Comparison of ENCODE assay signal across 26 cellular contexts in genomic region chr20:3456648-3457047, GRCh38. TPM values are rescaled to one million over a fixed set of nuclear protein-coding genes. Genes with fewer than 3 reads are reported as not detected.
DNase-seq lines count a peak whose midpoint lies in the region; ATAC-seq, FAIRE-seq and TF ChIP-seq lines count a peak whose summit lies in the region.
"Had no signal": no experiment of that assay in that cellular context is flagged by ENCODE, and none has a peak within 500 bp of the region (broad histone marks: within the 10 kb centered on the region; RNA-seq: fewer than 3 reads in every experiment).

No MANE protein-coding gene starts in this region.

- no peak for FAIRE-seq in K562 (lab: Jason Lieb, UNC)
- FAIRE-seq: A204.1, D721Med, GM12878, GM12892, GM18507 had no signal

- H3K79me1 ChIP-seq in H9 (ENCODE audit: insufficient read depth, low read depth, low read length, poor library complexity, severe bottlenecking) (no peaks in the 10 kb centered on the region), neuronal stem cell (ENCODE audit: low read depth, low read length) (no peaks in the 10 kb centered on the region)

- no peak for DNase-seq in H9
- DNase-seq in K562 (ENCODE audit: extremely low read depth in 1 of 4, low spot score in 3 of 4): no peak
- DNase-seq in neuronal stem cell (ENCODE audit: low spot score): no peak
- no peak for DNase-seq in Calu3
- DNase-seq in DMS53 (lab: John Stamatoyannopoulos, UW): no peak
- DNase-seq in stimulated activated effector memory CD8-positive, alpha-beta T cell treated with anti-CD3 and anti-CD28 coated beads, Interleukin-12 subunit alpha, Interleukin-12 subunit beta, amount 100 ng/mL, for 72 hours (ENCODE audit: low spot score in 2 of 2): no peak
- DNase-seq: 8988T; ACHN; BE2C; C1 segment of cervical spinal cord; CD4-positive, alpha-beta memory T cell; CD4-positive, CD25-positive, alpha-beta regulatory T cell; CD8-positive, alpha-beta memory T cell; COR-L47; DMS79; DND-41; EL; GDM1 had no signal

- H3K36me3 Mint-ChIP-seq in H9 (ENCODE audit: insufficient read depth in 1 of 3, low read depth in 3 of 3): 0 out of 7 replicates have a peak, but pooled peaks cover 0 to 2% (median 0%) of the 10 kb centered on the region in 3 experiments
- H3K36me3 Mint-ChIP-seq in Calu3 (ENCODE audit: insufficient read depth, unreplicated experiment): no peaks in the 10 kb centered on the region
- H3K36me3 Mint-ChIP-seq in stimulated activated effector memory CD8-positive, alpha-beta T cell treated with anti-CD3 and anti-CD28 coated beads, Interleukin-12 subunit alpha, Interleukin-12 subunit beta, amount 100 ng/mL, for 72 hours: no peaks in the 10 kb centered on the region
- H3K36me3 Mint-ChIP-seq: CD14-positive monocyte; CD4-positive, alpha-beta memory T cell; CD4-positive, CD25-positive, alpha-beta regulatory T cell; CD8-positive, alpha-beta memory T cell had no signal

- H3K27ac ChIP-seq in H9 (ENCODE audit: insufficient read length, low read depth, low read length) (no peak overlapping the region), K562 (ENCODE audit: extremely low read depth, low read depth, low read length) (no peak overlapping the region), neuronal stem cell (replicated peaks; ENCODE audit: low read length) (no peak overlapping the region)
- H3K27ac ChIP-seq: BLaER1 had no signal

- no peak overlapping the region for H2BK20ac ChIP-seq in H9 (ENCODE audit: low read depth, low read length, poor library complexity, severe bottlenecking)

- TF ChIP-seq CTCF in H9 (conservative IDR thresholded peaks at IDR 0.05) (no peak), K562 (IDR thresholded peaks at IDR 0.05 in 2 of 3, conservative IDR thresholded peaks at IDR 0.05 in 1 of 3; ENCODE audit: insufficient read depth in 2 of 3, low read depth in 1 of 3, low read length in 3 of 3) (no peak), Calu3 (IDR thresholded peaks at IDR 0.05; ENCODE audit: unreplicated experiment) (no peak)

- BruUV-seq in K562 (replicated peaks; lab: Mats Ljungman, UMichigan): no TSS peak
- BruUV-seq in Calu3 (replicated peaks; lab: Mats Ljungman, UMichigan): no TSS peak

- H2BK12ac ChIP-seq in H9 (ENCODE audit: insufficient read length, low read depth, low read length): no peak overlapping the region
- H2BK12ac ChIP-seq in neuronal stem cell (ENCODE audit: low read length): no peak overlapping the region

- in situ Hi-C loops in K562 (cut with MboI): no loop called here

- H2BK15ac ChIP-seq in H9 (ENCODE audit: low read depth, low read length): no peak overlapping the region
- no peak overlapping the region for H2BK15ac ChIP-seq in neuronal stem cell (ENCODE audit: low read length)

- no peak overlapping the region for H3K4me2 ChIP-seq in H9 (ENCODE audit: insufficient read depth, insufficient read length, low read length)
- H3K4me2 ChIP-seq in K562 (ENCODE audit: insufficient read depth, low read length): no peak overlapping the region
- H3K4me2 ChIP-seq in neuronal stem cell (ENCODE audit: insufficient read depth, low read length, poor library complexity, severe bottlenecking): no peak overlapping the region
- H3K4me2 ChIP-seq: BLaER1 had no signal

- no peaks in the 10 kb centered on the region for H3K36me3 ChIP-seq in K562 (ENCODE audit: control insufficient read depth, insufficient read depth, low read length)
- H3K36me3 ChIP-seq in neuronal stem cell (replicated peaks in 1 of 2; ENCODE audit: control insufficient read depth in 2 of 2, insufficient read depth in 2 of 2, low read length in 2 of 2): no peaks in the 10 kb centered on the region
- H3K36me3 ChIP-seq: BE2C, BLaER1 had no signal

- H3K4me3 ChIP-seq in K562: no peak overlapping the region
- H3K4me3 ChIP-seq in neuronal stem cell (ENCODE audit: low read length in 2 of 2): no peak overlapping the region
- H3K4me3 ChIP-seq: BLaER1, GM12878 had no signal

- no peak overlapping the region for H3T11ph ChIP-seq in H9 (ENCODE audit: low read length)

- no peaks in the 10 kb centered on the region for H3K9me3 ChIP-seq in H9 (ENCODE audit: control insufficient read depth, low read depth, low read length)
- H3K9me3 ChIP-seq in K562 (replicated peaks; ENCODE audit: control insufficient read depth, insufficient read depth, low read depth, low read length): no peaks in the 10 kb centered on the region
- H3K9me3 ChIP-seq in neuronal stem cell (replicated peaks in 1 of 2; ENCODE audit: control insufficient read depth in 2 of 2, insufficient read depth in 1 of 2, low read depth in 1 of 2, low read length in 2 of 2): no peaks in the 10 kb centered on the region
- H3K9me3 ChIP-seq: BE2C, BLaER1 had no signal

- H3K4me1 ChIP-seq in H9 (ENCODE audit: insufficient read depth, low read length) (no peaks in the 10 kb centered on the region), K562 (replicated peaks in 1 of 2; ENCODE audit: control insufficient read depth in 2 of 2, insufficient read depth in 2 of 2, low read length in 2 of 2) (peaks cover 0 to 5% of the 10 kb centered on the region in 2 experiments; a peak in 1 of 5 replicates), neuronal stem cell (ENCODE audit: control insufficient read depth in 2 of 2, insufficient read depth in 1 of 2, low read depth in 1 of 2, low read length in 2 of 2) (peaks cover 6 to 16% of the 10 kb centered on the region in 2 donors)
- H3K4me1 ChIP-seq: BE2C, BLaER1 had no signal

- H4K91ac ChIP-seq in H9 (ENCODE audit: insufficient read length, low read depth, low read length): no peak overlapping the region
- no peak overlapping the region for H4K91ac ChIP-seq in neuronal stem cell (ENCODE audit: low read depth, low read length, poor library complexity)

- no peak overlapping the region for H3K4ac ChIP-seq in H9 (ENCODE audit: low read depth, low read length)
- H3K4ac ChIP-seq in neuronal stem cell (ENCODE audit: low read length): no peak overlapping the region

- H3K18ac ChIP-seq in H9 (ENCODE audit: insufficient read length, low read depth, low read length): no peak overlapping the region
- H3K18ac ChIP-seq in neuronal stem cell (ENCODE audit: low read length): no peak overlapping the region

- H3K27me3 Mint-ChIP-seq in H9 (ENCODE audit: low read depth) (peaks cover 10% of the 10 kb centered on the region), Calu3 (ENCODE audit: unreplicated experiment) (no peaks in the 10 kb centered on the region)

- H3K4me1 Mint-ChIP-seq in H9 (peaks cover 35 to 38% of the 10 kb centered on the region in 2 experiments), Calu3 (ENCODE audit: low read depth, unreplicated experiment) (peaks cover 8% of the 10 kb centered on the region)
- no peaks in the 10 kb centered on the region for H3K4me1 Mint-ChIP-seq in stimulated activated effector memory CD8-positive, alpha-beta T cell treated with anti-CD3 and anti-CD28 coated beads, Interleukin-12 subunit alpha, Interleukin-12 subunit beta, amount 100 ng/mL, for 72 hours
- H3K4me1 Mint-ChIP-seq: CD4-positive, alpha-beta memory T cell; CD8-positive, alpha-beta memory T cell had no signal

- H2BK5ac ChIP-seq in H9 (ENCODE audit: insufficient read length, low read length) (no peak overlapping the region), neuronal stem cell (ENCODE audit: low read length) (no peak overlapping the region)

- no peak for TF ChIP-seq RAD21 in K562 (CRISPR knock-in tag; conservative IDR thresholded peaks at IDR 0.05 in 1 of 2, IDR thresholded peaks at IDR 0.05 in 1 of 2)

- no peak for TF ChIP-seq EP300 in K562 (IDR thresholded peaks at IDR 0.05; ENCODE audit: low read length)

- H4K8ac ChIP-seq in H9 (replicated peaks; ENCODE audit: insufficient read length, low read depth, low read length): no peak overlapping the region
- H4K8ac ChIP-seq in neuronal stem cell (ENCODE audit: low read depth, low read length): no peak overlapping the region

- H3K9me3 Mint-ChIP-seq in H9: no peaks in the 10 kb centered on the region; a peak in 2 of 5 replicates
- no peaks in the 10 kb centered on the region for H3K9me3 Mint-ChIP-seq in Calu3 (ENCODE audit: low read depth, unreplicated experiment)
- no peaks in the 10 kb centered on the region for H3K9me3 Mint-ChIP-seq in stimulated activated effector memory CD8-positive, alpha-beta T cell treated with anti-CD3 and anti-CD28 coated beads, Interleukin-12 subunit alpha, Interleukin-12 subunit beta, amount 100 ng/mL, for 72 hours
- H3K9me3 Mint-ChIP-seq: CD14-positive monocyte; CD8-positive, alpha-beta memory T cell had no signal

- POLR2A ChIA-PET in K562 (lab: Yijun Ruan, JAX): interaction anchor here (0.9 kb wide), 1 partner anchor 14 kb away, joined by 3 read pairs; the partner anchor contains the start of gene ATRN

- H3K4me3 Mint-ChIP-seq in H9: no peak overlapping the region
- H3K4me3 Mint-ChIP-seq in Calu3 (ENCODE audit: low read depth, unreplicated experiment): no peak overlapping the region
- H3K4me3 Mint-ChIP-seq in stimulated activated effector memory CD8-positive, alpha-beta T cell treated with anti-CD3 and anti-CD28 coated beads, Interleukin-12 subunit alpha, Interleukin-12 subunit beta, amount 100 ng/mL, for 72 hours: no peak overlapping the region
- H3K4me3 Mint-ChIP-seq: CD14-positive monocyte; CD4-positive, alpha-beta memory T cell; CD4-positive, CD25-positive, alpha-beta regulatory T cell; CD8-positive, alpha-beta memory T cell had no signal

- intact Hi-C loops in K562 (cut with micrococcal nuclease) (no loop called here), Calu3 (cut with micrococcal nuclease; ENCODE audit: unreplicated experiment) (no loop called here)

- H3K27me3 ChIP-seq in H9 (ENCODE audit: insufficient read depth, low read length): no peaks in the 10 kb centered on the region
- no peaks in the 10 kb centered on the region for H3K27me3 ChIP-seq in K562 (ENCODE audit: control insufficient read depth in 2 of 2, insufficient read depth in 2 of 2, low read length in 2 of 2)
- H3K27me3 ChIP-seq in neuronal stem cell (ENCODE audit: control insufficient read depth in 3 of 3, insufficient read depth in 3 of 3, low read depth in 1 of 3, low read length in 3 of 3): peaks cover 0 to 21% (median 0%) of the 10 kb centered on the region in 3 experiments
- H3K27me3 ChIP-seq: BE2C, BLaER1 had no signal

- H4K5ac ChIP-seq in H9 (ENCODE audit: insufficient read length, low read depth, low read length): no peak overlapping the region

- H3K79me2 ChIP-seq in H9 (ENCODE audit: insufficient read depth, low read length) (no peaks in the 10 kb centered on the region), K562 (ENCODE audit: control insufficient read depth, insufficient read depth, low read length) (no peaks in the 10 kb centered on the region)

- H2BK120ac ChIP-seq in H9 (ENCODE audit: low read depth, low read length, poor library complexity, severe bottlenecking): no peak overlapping the region
- H2BK120ac ChIP-seq in neuronal stem cell (ENCODE audit: low read depth, low read length): peak overlapping the region; percentile 6

- H3K9ac ChIP-seq in H9 (ENCODE audit: extremely low read depth, insufficient read length, low read length) (no peak overlapping the region), K562 (ENCODE audit: insufficient read depth in 1 of 2, low read depth in 2 of 2, low read length in 2 of 2) (no peak overlapping the region), neuronal stem cell (ENCODE audit: low read depth, low read length, poor library complexity) (no peak overlapping the region)
- H3K9ac ChIP-seq: BLaER1 had no signal

- no peak overlapping the region for H2AFZ ChIP-seq in H9 (ENCODE audit: low read length)
- no peak overlapping the region for H2AFZ ChIP-seq in K562 (ENCODE audit: low read depth, low read length)
- no peak overlapping the region for H2AFZ ChIP-seq in neuronal stem cell (ENCODE audit: low read length)

- H4K20me1 ChIP-seq in H9 (ENCODE audit: control insufficient read depth, insufficient read depth, insufficient read length): no peaks in the 10 kb centered on the region
- no peaks in the 10 kb centered on the region for H4K20me1 ChIP-seq in K562 (replicated peaks; ENCODE audit: control insufficient read depth, insufficient read depth, low read length)
- H4K20me1 ChIP-seq: BLaER1 had no signal

- H3K23me2 ChIP-seq in H9 (ENCODE audit: insufficient read length, low read depth, low read length, poor library complexity, severe bottlenecking): no peaks in the 10 kb centered on the region

- H3K23ac ChIP-seq in H9 (ENCODE audit: insufficient read length, low read depth, low read length) (no peak overlapping the region), neuronal stem cell (ENCODE audit: low read depth, low read length, poor library complexity) (no peak overlapping the region)

- H3K56ac ChIP-seq in H9 (ENCODE audit: insufficient read length, low read depth, low read length): peak overlapping the region; percentile 74

- no peak for TF ChIP-seq POLR2A in K562 (conservative IDR thresholded peaks at IDR 0.05)

- ATAC-seq in K562: no peak
- no peak for ATAC-seq in GM19395 (IDR thresholded peaks at IDR 0.05; ENCODE audit: unreplicated experiment)
- no peak for ATAC-seq in stimulated activated effector memory CD8-positive, alpha-beta T cell treated with anti-CD3 and anti-CD28 coated beads, Interleukin-12 subunit alpha, Interleukin-12 subunit beta, amount 100 ng/mL, for 72 hours
- ATAC-seq: GM12878 had no signal

- no peak overlapping the region for H2AK5ac ChIP-seq in H9 (ENCODE audit: insufficient read length, low read length)
- no peak overlapping the region for H2AK5ac ChIP-seq in neuronal stem cell (ENCODE audit: low read depth, low read length)

- H3K9me1 ChIP-seq in K562 (ENCODE audit: control insufficient read depth, insufficient read depth, low read length): no peaks in the 10 kb centered on the region

- CTCF ChIA-PET in K562 (lab: Yijun Ruan, JAX; ENCODE audit: low intra/inter-chr PET ratio) (no interaction called here), Calu3 (lab: Charles Lee) (interaction anchor here (0.7 kb wide), 1 partner anchor 301 kb away, joined by 4 read pairs; no protein-coding TSS in a partner anchor)

- H3K14ac ChIP-seq in H9 (ENCODE audit: insufficient read depth, low read length): no peak overlapping the region; the same call in 1 of the 2 replicates
- no peak overlapping the region for H3K14ac ChIP-seq in neuronal stem cell (ENCODE audit: low read length)

- H3K27ac Mint-ChIP-seq in H9 (no peak overlapping the region), Calu3 (ENCODE audit: unreplicated experiment) (no peak overlapping the region)
- no peak overlapping the region for H3K27ac Mint-ChIP-seq in stimulated activated effector memory CD8-positive, alpha-beta T cell treated with anti-CD3 and anti-CD28 coated beads, Interleukin-12 subunit alpha, Interleukin-12 subunit beta, amount 100 ng/mL, for 72 hours
- H3K27ac Mint-ChIP-seq: CD4-positive, alpha-beta memory T cell; CD4-positive, CD25-positive, alpha-beta regulatory T cell had no signal

- WGBS in H9 (ENCODE audit: extremely low coverage, insufficient read length, low lambda C conversion rate): no CpG with 5 or more reads among the region's 4 CpGs
- 8% methylated on average over 4 of the region's 4 CpGs for WGBS in K562 (ENCODE audit: insufficient coverage, low coverage, missing lambda C conversion rate)
- WGBS in neuronal stem cell (ENCODE audit: extremely low coverage in 2 of 2, insufficient read length in 2 of 2, insufficient replicate concordance in 1 of 2), 2 donors: no CpG with 5 or more reads among the region's 4 CpGs

RNA-seq across cellular contexts. Expression of gene ATRN, which starts 14.2 kb away (rescaled TPM):
- total RNA-seq in H9 (2021): 22.4 and 23.1 TPM in 2 replicates
- 38.2 and 41.0 TPM in 2 replicates for total RNA-seq in K562 (2011; cell fraction: chromatin; rRNA removed; ENCODE audit: low replicate concordance)
- total RNA-seq in K562 (2011; cell fraction: nucleolus; rRNA removed): 31.8 and 33.4 TPM in 2 replicates
- total RNA-seq in K562 (2011; cell fraction: nucleoplasm; rRNA removed): 36.1 and 38.3 TPM in 2 replicates
- 5.7 and 6.7 TPM in 2 replicates for total RNA-seq in K562 (2014; rRNA removed)
- total RNA-seq in K562 (2014; rRNA removed; fragmentation: Illumina TruSeq; extraction: Trizol): 7.6 and 8.5 TPM in 2 replicates
- 8.5 and 9.1 TPM in 2 replicates for total RNA-seq in K562 (2015; rRNA removed; fragmentation: Illumina TruSeq; extraction: Trizol)
- 10.3 and 11.8 TPM in 2 replicates for total RNA-seq in K562 (2021)
- polyA plus RNA-seq in K562 (2011; rRNA removed): 16.5 and 26.3 TPM in 2 replicates
- 12.0 and 24.0 TPM in 2 replicates for polyA plus RNA-seq in K562 (2011; cell fraction: cytosol; rRNA removed)
- 14.1 and 23.7 TPM in 2 replicates for polyA plus RNA-seq in K562 (2011; cell fraction: nucleus; rRNA removed)
- polyA plus RNA-seq in K562 (2012): 9.1 and 9.8 TPM in 2 replicates
- polyA plus RNA-seq in K562 (2014; fragmentation: Illumina TruSeq; extraction: Trizol): 10.2 and 10.6 TPM in 2 replicates
- polyA plus RNA-seq in K562 (2014; fragmentation: Nextera tagmentation; extraction: Ambion mirVana): 1 to 10 TPM in 1 of 2 experiments, under 1 TPM in 1; 0.69 to 1.6 TPM
- 6.3 and 7.5 TPM in 2 replicates for polyA plus RNA-seq in K562 (2014; rRNA removed)
- polyA minus RNA-seq in K562 (2011; rRNA and poly(A)+ RNA removed): 52.2 and 72.7 TPM in 2 replicates
- 17.0 and 23.7 TPM in 2 replicates for polyA minus RNA-seq in K562 (2011; cell fraction: cytosol; rRNA and poly(A)+ RNA removed)
- polyA minus RNA-seq in K562 (2011; cell fraction: nucleus; rRNA and poly(A)+ RNA removed): 12.8 and 43.2 TPM in 2 replicates
- 9.7 TPM for polyA plus RNA-seq in neuronal stem cell (2013, experiment 1 of 2)
- polyA plus RNA-seq in neuronal stem cell (2013, experiment 2 of 2): 9.7 TPM
- total RNA-seq in Calu3 (2022): 23.9 and 28.3 TPM in 2 replicates

RNA-seq across cellular contexts. Expression of gene DNAAF9, which starts 49.2 kb away (rescaled TPM):
- total RNA-seq in H9 (2021): 5.3 and 5.5 TPM in 2 replicates
- total RNA-seq in K562 (2011; cell fraction: chromatin; rRNA removed; ENCODE audit: low replicate concordance): 17.2 and 19.7 TPM in 2 replicates
- 7.3 and 8.0 TPM in 2 replicates for total RNA-seq in K562 (2011; cell fraction: nucleolus; rRNA removed)
- 9.3 and 9.8 TPM in 2 replicates for total RNA-seq in K562 (2011; cell fraction: nucleoplasm; rRNA removed)
- 1.3 and 1.5 TPM in 2 replicates for total RNA-seq in K562 (2014; rRNA removed)
- 2.1 and 2.6 TPM in 2 replicates for total RNA-seq in K562 (2014; rRNA removed; fragmentation: Illumina TruSeq; extraction: Trizol)
- 2.2 and 2.3 TPM in 2 replicates for total RNA-seq in K562 (2015; rRNA removed; fragmentation: Illumina TruSeq; extraction: Trizol)
- 2.5 and 2.9 TPM in 2 replicates for total RNA-seq in K562 (2021)
- polyA plus RNA-seq in K562 (2011; rRNA removed): 2.7 and 4.1 TPM in 2 replicates
- polyA plus RNA-seq in K562 (2011; cell fraction: cytosol; rRNA removed): 1.3 and 2.9 TPM in 2 replicates
- polyA plus RNA-seq in K562 (2011; cell fraction: nucleus; rRNA removed): 5.8 and 9.1 TPM in 2 replicates
- 1.8 and 2.8 TPM in 2 replicates for polyA plus RNA-seq in K562 (2012)
- polyA plus RNA-seq in K562 (2014; fragmentation: Illumina TruSeq; extraction: Trizol): 1.9 and 2.2 TPM in 2 replicates
- under 1 TPM; 0.42 to 0.49 TPM for polyA plus RNA-seq in K562 (2014; fragmentation: Nextera tagmentation; extraction: Ambion mirVana)
- polyA plus RNA-seq in K562 (2014; rRNA removed): 1.7 and 1.8 TPM in 2 replicates
- polyA minus RNA-seq in K562 (2011; rRNA and poly(A)+ RNA removed): 4.9 and 8.1 TPM in 2 replicates
- 1.9 and 4.6 TPM in 2 replicates for polyA minus RNA-seq in K562 (2011; cell fraction: cytosol; rRNA and poly(A)+ RNA removed)
- 3.9 and 8.2 TPM in 2 replicates for polyA minus RNA-seq in K562 (2011; cell fraction: nucleus; rRNA and poly(A)+ RNA removed)
- 5.0 TPM for polyA plus RNA-seq in neuronal stem cell (2013, experiment 1 of 2)
- 4.9 TPM for polyA plus RNA-seq in neuronal stem cell (2013, experiment 2 of 2)
- total RNA-seq in Calu3 (2022): 6.3 and 7.4 TPM in 2 replicates
